ENCODE assay signal across 15 cellular contexts in genomic region chr1:81453345-81453703, GRCh38.
DNase-seq lines count a peak whose midpoint lies in the region; ATAC-seq and TF ChIP-seq lines count a peak whose summit lies in the region.
"Had no signal": no experiment of that assay in that cellular context is flagged by ENCODE, and none has a peak within 500 bp of the region (broad histone marks: within the 10 kb centered on the region; RNA-seq: fewer than 3 reads in every experiment).

No MANE protein-coding gene starts in this region.

- H3K27me3 Mint-ChIP-seq in H9 (ENCODE audit: low read depth), result no peaks in the 10 kb centered on the region
- no peaks in the 10 kb centered on the region for H3K27me3 Mint-ChIP-seq in naive thymus-derived CD4-positive, alpha-beta T cell

- TF ChIP-seq CTCF in H9 (conservative IDR thresholded peaks at IDR 0.05) (no peak), PC-3 (conservative IDR thresholded peaks at IDR 0.05; ENCODE audit: low read depth, low read length) (no peak), transverse colon (IDR thresholded peaks at IDR 0.05) (no peak), prostate gland (IDR thresholded peaks at IDR 0.05) (no peak)

- no peak overlapping the region for H3K4me3 Mint-ChIP-seq in H9
- no peak overlapping the region for H3K4me3 Mint-ChIP-seq in naive thymus-derived CD4-positive, alpha-beta T cell

- no peak overlapping the region for H3K23ac ChIP-seq in H9 (ENCODE audit: insufficient read length, low read depth, low read length)

- no peak overlapping the region for H2BK20ac ChIP-seq in H9 (ENCODE audit: low read depth, low read length, poor library complexity, severe bottlenecking)

- no peak overlapping the region for H2AFZ ChIP-seq in H9 (ENCODE audit: low read length)
- no peak overlapping the region for H2AFZ ChIP-seq in PC-3 (ENCODE audit: low read length)

- H4K5ac ChIP-seq in H9 (ENCODE audit: insufficient read length, low read depth, low read length), result no peak overlapping the region

- H3K27me3 ChIP-seq in H9 (ENCODE audit: insufficient read depth, low read length) (no peaks in the 10 kb centered on the region), PC-3 (ENCODE audit: low read length) (peaks cover 36% of the 10 kb centered on the region), transverse colon (no peaks in the 10 kb centered on the region), prostate gland (replicated peaks; ENCODE audit: insufficient read depth) (no peaks in the 10 kb centered on the region)
- no peaks in the 10 kb centered on the region for H3K27me3 ChIP-seq in naive thymus-derived CD4-positive, alpha-beta T cell (ENCODE audit: control insufficient read depth in 2 of 2, insufficient read depth in 2 of 2, low read length in 2 of 2)

- H3K4me2 ChIP-seq in H9 (ENCODE audit: insufficient read depth, insufficient read length, low read length) (no peak overlapping the region), PC-3 (ENCODE audit: low read length) (no peak overlapping the region)

- POLR2A ChIA-PET in PC-3 (lab: Charles Lee; ENCODE audit: unreplicated experiment), result no interaction called here
- POLR2A ChIA-PET in naive thymus-derived CD4-positive, alpha-beta T cell (lab: Charles Lee), result no interaction called here

- BruUV-seq in PC-3 (replicated peaks; lab: Mats Ljungman, UMichigan), result no TSS peak

- H3K9me3 Mint-ChIP-seq in H9, result no peaks in the 10 kb centered on the region; a peak in 1 of 5 replicates
- H3K9me3 Mint-ChIP-seq in naive thymus-derived CD4-positive, alpha-beta T cell, result peaks cover 0 to 15% (median 2%) of the 10 kb centered on the region in 11 donors

- no peaks in the 10 kb centered on the region for H3F3A ChIP-seq in PC-3 (ENCODE audit: low read length, unreplicated experiment)

- CTCF ChIA-PET in PC-3 (lab: Charles Lee), result no interaction called here
- CTCF ChIA-PET in naive thymus-derived CD4-positive, alpha-beta T cell (lab: Charles Lee), result no interaction called here

- in situ Hi-C loops in transverse colon (cut with MboI; ENCODE audit: low pct_ligation_motif_present in 1 of 4, low pct_unique_long_range_greater_than_20kb in 1 of 4, low sequenced_read_pairs in 3 of 4), result no loop called here

- no peaks in the 10 kb centered on the region for H3K9me2 ChIP-seq in PC-3 (replicated peaks; ENCODE audit: low read length)

- ATAC-seq in PC-3, result peak; percentile 68
- peak; percentile 97 for ATAC-seq in left colon
- ATAC-seq in naive thymus-derived CD4-positive, alpha-beta T cell, result no peak

- H2BK15ac ChIP-seq in H9 (ENCODE audit: low read depth, low read length), result no peak overlapping the region

- H3K9ac ChIP-seq in H9 (ENCODE audit: extremely low read depth, insufficient read length, low read length), result no peak overlapping the region
- H3K9ac ChIP-seq in PC-3 (ENCODE audit: low read length), result no peak overlapping the region

- H3K36me3 ChIP-seq in PC-3 (ENCODE audit: low read depth, low read length), result no peaks in the 10 kb centered on the region
- H3K36me3 ChIP-seq in transverse colon, result no peaks in the 10 kb centered on the region
- no peaks in the 10 kb centered on the region for H3K36me3 ChIP-seq in naive thymus-derived CD4-positive, alpha-beta T cell (ENCODE audit: control insufficient read depth in 2 of 3, insufficient read depth in 3 of 3, low read length in 3 of 3)
- H3K36me3 ChIP-seq in prostate gland, result no peaks in the 10 kb centered on the region

- TF ChIP-seq POLR2A in transverse colon (IDR thresholded peaks at IDR 0.05), result no peak
- no peak for TF ChIP-seq POLR2A in prostate gland (IDR thresholded peaks at IDR 0.05)

- H4K91ac ChIP-seq in H9 (ENCODE audit: insufficient read length, low read depth, low read length), result no peak overlapping the region

- peaks cover 41% of the 10 kb centered on the region in 2 experiments for H3K4me1 Mint-ChIP-seq in H9
- H3K4me1 Mint-ChIP-seq in naive thymus-derived CD4-positive, alpha-beta T cell, result peaks cover 0 to 1% (median 0%) of the 10 kb centered on the region in 7 donors

- no peak overlapping the region for H4K8ac ChIP-seq in H9 (replicated peaks; ENCODE audit: insufficient read length, low read depth, low read length)

- H2BK120ac ChIP-seq in H9 (ENCODE audit: low read depth, low read length, poor library complexity, severe bottlenecking), result no peak overlapping the region

- H3K4me3 ChIP-seq in PC-3 (ENCODE audit: low read length) (no peak overlapping the region), transverse colon (peak overlapping the region in 1 of 4 donors; percentile 7), prostate gland (no peak overlapping the region)
- no peak overlapping the region for H3K4me3 ChIP-seq in naive thymus-derived CD4-positive, alpha-beta T cell (ENCODE audit: low read length)

- H3K79me1 ChIP-seq in H9 (ENCODE audit: insufficient read depth, low read depth, low read length, poor library complexity, severe bottlenecking), result no peaks in the 10 kb centered on the region

- H3K27ac ChIP-seq in H9 (ENCODE audit: insufficient read length, low read depth, low read length), result no peak overlapping the region
- no peak overlapping the region for H3K27ac ChIP-seq in PC-3 (ENCODE audit: low read length)
- H3K27ac ChIP-seq in transverse colon, result peak overlapping the region; percentile 23 to 63 (median 42)
- no peak overlapping the region for H3K27ac ChIP-seq in naive thymus-derived CD4-positive, alpha-beta T cell (ENCODE audit: low read depth, low read length)
- no peak overlapping the region for H3K27ac ChIP-seq in prostate gland

- no peak overlapping the region for H2AK5ac ChIP-seq in H9 (ENCODE audit: insufficient read length, low read length)

- H3K79me2 ChIP-seq in H9 (ENCODE audit: insufficient read depth, low read length) (no peaks in the 10 kb centered on the region), PC-3 (ENCODE audit: low read length) (no peaks in the 10 kb centered on the region)

- no peak for TF ChIP-seq EP300 in transverse colon (IDR thresholded peaks at IDR 0.05; ENCODE audit: low read depth)

- no peaks in the 10 kb centered on the region for H3K36me3 Mint-ChIP-seq in H9 (ENCODE audit: insufficient read depth in 1 of 3, low read depth in 3 of 3)
- H3K36me3 Mint-ChIP-seq in naive thymus-derived CD4-positive, alpha-beta T cell, result no peaks in the 10 kb centered on the region

- intact Hi-C loops in PC-3 (cut with micrococcal nuclease) (no loop called here), left colon (cut with DNase I, micrococcal nuclease) (no loop called here), transverse colon (cut with DNase I; ENCODE audit: low total_unique reads) (no loop called here), prostate gland (cut with DNase I) (no loop called here)
- intact Hi-C loops in naive thymus-derived CD4-positive, alpha-beta T cell (cut with micrococcal nuclease), result no loop called here

- no peak overlapping the region for H3K56ac ChIP-seq in H9 (ENCODE audit: insufficient read length, low read depth, low read length)

- H3K9me3 ChIP-seq in H9 (ENCODE audit: control insufficient read depth, low read depth, low read length) (no peaks in the 10 kb centered on the region), PC-3 (ENCODE audit: low read length) (no peaks in the 10 kb centered on the region), transverse colon (no peaks in the 10 kb centered on the region), prostate gland (no peaks in the 10 kb centered on the region)
- no peaks in the 10 kb centered on the region for H3K9me3 ChIP-seq in naive thymus-derived CD4-positive, alpha-beta T cell (ENCODE audit: control insufficient read depth in 2 of 3, low read length in 3 of 3)

- DNase-seq in H9 (no peak), PC-3 (no peak), left colon (no peak), transverse colon (no peak), HPDE6-E6E7 (ENCODE audit: extremely low spot score) (no peak), prostate gland (ENCODE audit: low spot score) (no peak)
- DNase-seq in naive thymus-derived CD4-positive, alpha-beta T cell, result no peak
- DNase-seq: COR-L47, DMS79 treated with DMSO at 0.1 percent for 48 hours, Karpas-422, NCI-H187, NCI-H446, NCI-H69, OCI-M1, RPMI8226 had no signal

- peak overlapping the region; percentile 18 to 58 (median 40); a peak in 4 of 7 replicates for H3K27ac Mint-ChIP-seq in H9
- no peak overlapping the region for H3K27ac Mint-ChIP-seq in naive thymus-derived CD4-positive, alpha-beta T cell

- no peak overlapping the region for H2BK5ac ChIP-seq in H9 (ENCODE audit: insufficient read length, low read length)

- WGBS in H9 (ENCODE audit: extremely low coverage, insufficient read length, low lambda C conversion rate), result no CpG with 5 or more reads among the region's 4 CpGs
- 29 to 32% methylated on average over 4 of the region's 4 CpGs for WGBS in transverse colon (ENCODE audit: low coverage in 1 of 2), 2 donors
- 43% methylated on average over 4 of the region's 4 CpGs for WGBS in prostate gland

- no peak overlapping the region for H3K14ac ChIP-seq in H9 (ENCODE audit: insufficient read depth, low read length)

- no peak overlapping the region for H3T11ph ChIP-seq in H9 (ENCODE audit: low read length)

- H3K4me1 ChIP-seq in H9 (ENCODE audit: insufficient read depth, low read length), result peaks cover 2% of the 10 kb centered on the region; the same call in 1 of the 2 replicates
- H3K4me1 ChIP-seq in PC-3 (ENCODE audit: insufficient read depth, low read length), result no peaks in the 10 kb centered on the region
- peaks cover 0 to 18% (median 4%) of the 10 kb centered on the region in 4 donors for H3K4me1 ChIP-seq in transverse colon
- H3K4me1 ChIP-seq in naive thymus-derived CD4-positive, alpha-beta T cell (ENCODE audit: control insufficient read depth in 2 of 2, insufficient read depth in 2 of 2, low read length in 2 of 2), result no peaks in the 10 kb centered on the region
- H3K4me1 ChIP-seq in prostate gland (replicated peaks), result no peaks in the 10 kb centered on the region

- no peak overlapping the region for H2BK12ac ChIP-seq in H9 (ENCODE audit: insufficient read length, low read depth, low read length)

- H4K20me1 ChIP-seq in H9 (ENCODE audit: control insufficient read depth, insufficient read depth, insufficient read length) (no peaks in the 10 kb centered on the region), PC-3 (ENCODE audit: low read length) (no peaks in the 10 kb centered on the region)

- no peaks in the 10 kb centered on the region for H3K23me2 ChIP-seq in H9 (ENCODE audit: insufficient read length, low read depth, low read length, poor library complexity, severe bottlenecking)

- no peak overlapping the region for H3K18ac ChIP-seq in H9 (ENCODE audit: insufficient read length, low read depth, low read length)

- no peak overlapping the region for H3K4ac ChIP-seq in H9 (ENCODE audit: low read depth, low read length)

Comparison
In these comparisons a context has a peak if more than half of its experiments do, and no peak if none do; other contexts are left out.
1. H3K27ac ChIP-seq: peak in transverse colon (4 of 4); none in H9 (single experiment), PC-3 (single experiment), naive thymus-derived CD4-positive, alpha-beta T cell (single experiment) and prostate gland (0 of 2).
2. H3K27ac Mint-ChIP-seq: peak in H9 (3 of 3); none in naive thymus-derived CD4-positive, alpha-beta T cell (0 of 9).